In genomic region chr17:47604268-47604927, GRCh38 we compare ENCODE assay signal across 11 cellular contexts. TPM values are rescaled to one million over a fixed set of nuclear protein-coding genes. Genes with fewer than 3 reads are reported as not detected.
DNase-seq lines count a peak whose midpoint lies in the region; ATAC-seq and TF ChIP-seq lines count a peak whose summit lies in the region.
"Had no signal": no experiment of that assay in that cellular context is flagged by ENCODE, and none has a peak within 500 bp of the region (broad histone marks: within the 10 kb centered on the region; RNA-seq: fewer than 3 reads in every experiment).

No MANE protein-coding gene starts in this region.

- H3K27me3 Mint-ChIP-seq in CD8-positive, alpha-beta T cell (ENCODE audit: low read depth) = no peaks in the 10 kb centered on the region
- H3K27me3 Mint-ChIP-seq: effector memory CD8-positive, alpha-beta T cell had no signal

- no peaks in the 10 kb centered on the region for H3K27me3 ChIP-seq in CD8-positive, alpha-beta T cell (ENCODE audit: insufficient read depth, low read length)

- no peaks in the 10 kb centered on the region for H3K9me3 ChIP-seq in CD8-positive, alpha-beta T cell (ENCODE audit: low read length)

- H3K9me3 Mint-ChIP-seq in CD8-positive, alpha-beta T cell = no peaks in the 10 kb centered on the region
- H3K9me3 Mint-ChIP-seq: effector memory CD8-positive, alpha-beta T cell had no signal

- DNase-seq in DMS79 treated with DMSO at 0.1 percent for 48 hours (lab: John Stamatoyannopoulos, UW) (peak; percentile 35), NCI-H2081 (lab: John Stamatoyannopoulos, UW) (peak; percentile 82 to 94), astrocyte of the spinal cord (ENCODE audit: low read depth, low spot score) (peak; percentile 69), non-pigmented ciliary epithelial cell (ENCODE audit: low read depth) (peak; percentile 40), SKM-1 treated with dmso at 0.1 percent for 144 hours (lab: John Stamatoyannopoulos, UW; ENCODE audit: unreplicated experiment) (no peak), inferior parietal cortex (ENCODE audit: extremely low spot score) (no peak), anterior cingulate cortex (lab: John Stamatoyannopoulos, UW) (no peak)
- DNase-seq in CD8-positive, alpha-beta T cell = no peak
- DNase-seq: effector memory CD8-positive, alpha-beta T cell; mammary epithelial cell had no signal

- H3K4me1 Mint-ChIP-seq in CD8-positive, alpha-beta T cell (ENCODE audit: low read depth) = no peaks in the 10 kb centered on the region

- intact Hi-C loops in CD8-positive, alpha-beta T cell (cut with DNase I, micrococcal nuclease) = no loop called here

- no peak overlapping the region for H3K27ac Mint-ChIP-seq in CD8-positive, alpha-beta T cell

- H3K36me3 Mint-ChIP-seq in CD8-positive, alpha-beta T cell = peaks cover 71% of the 10 kb centered on the region

- in situ Hi-C loops in astrocyte of the spinal cord (cut with HindIII; ENCODE audit: low sequenced_read_pairs) = no loop called here

- H3K4me3 Mint-ChIP-seq in CD8-positive, alpha-beta T cell = no peak overlapping the region
- H3K4me3 Mint-ChIP-seq: effector memory CD8-positive, alpha-beta T cell had no signal

- POLR2A ChIA-PET in CD8-positive, alpha-beta T cell (lab: Charles Lee) = interaction anchor here (0.6 kb wide), 1 partner anchor 157 kb away, joined by 3 read pairs; no protein-coding TSS in a partner anchor

- CTCF ChIA-PET in CD8-positive, alpha-beta T cell (lab: Charles Lee) = interaction anchor here (1.2 to 3.0 kb wide), 3 partner anchors 12 to 104 kb away, joined by 3 to 18 read pairs (median 3); no protein-coding TSS in a partner anchor

- peaks cover 22% of the 10 kb centered on the region for H3K36me3 ChIP-seq in CD8-positive, alpha-beta T cell (ENCODE audit: insufficient read depth, low read length)

- no peak for ATAC-seq in CD8-positive, alpha-beta T cell
- ATAC-seq: effector memory CD8-positive, alpha-beta T cell; Panc1 had no signal

- TF ChIP-seq CTCF in astrocyte of the spinal cord (IDR thresholded peaks at IDR 0.05; ENCODE audit: low read depth, low read length) = no peak
- no peak for TF ChIP-seq CTCF in CD8-positive, alpha-beta T cell (IDR thresholded peaks at IDR 0.05)

- no peaks in the 10 kb centered on the region for H3K4me1 ChIP-seq in CD8-positive, alpha-beta T cell (ENCODE audit: insufficient read depth, low read length)

- H3K27ac ChIP-seq in CD8-positive, alpha-beta T cell (ENCODE audit: low read depth, low read length) = no peak overlapping the region

- no peak overlapping the region for H3K4me3 ChIP-seq in astrocyte of the spinal cord (ENCODE audit: low read depth, low read length)
- no peak overlapping the region for H3K4me3 ChIP-seq in CD8-positive, alpha-beta T cell (ENCODE audit: low read depth, low read length)

RNA-seq across cellular contexts. Expression of gene KPNB1, which starts 45.3 kb away (rescaled TPM):
- total RNA-seq in CD8-positive, alpha-beta T cell = 100 to 1,000 TPM; 170 to 173 TPM

Comparison
In these comparisons a context has a peak if more than half of its experiments do, and no peak if none do; other contexts are left out.
1. DNase-seq: peak in DMS79 treated with DMSO at 0.1 percent for 48 hours (single experiment), NCI-H2081 (2 of 2), astrocyte of the spinal cord (single experiment) and non-pigmented ciliary epithelial cell (single experiment); none in CD8-positive, alpha-beta T cell (0 of 7), SKM-1 treated with dmso at 0.1 percent for 144 hours (single experiment), inferior parietal cortex (single experiment) and anterior cingulate cortex (0 of 58).